In genomic region chr7:44824894-44825526, GRCh38 we compare ENCODE assay signal across 13 cellular contexts. TPM values are rescaled to one million over a fixed set of nuclear protein-coding genes. Genes with fewer than 3 reads are reported as not detected.
DNase-seq lines count a peak whose midpoint lies in the region; ATAC-seq and TF ChIP-seq lines count a peak whose summit lies in the region.
"Had no signal": no experiment of that assay in that cellular context is flagged by ENCODE, and none has a peak within 500 bp of the region (broad histone marks: within the 10 kb centered on the region; RNA-seq: fewer than 3 reads in every experiment).

No MANE protein-coding gene starts in this region.

- H3K9me3 ChIP-seq in H9 (ENCODE audit: control insufficient read depth, low read depth, low read length): no peaks in the 10 kb centered on the region
- H3K9me3 ChIP-seq: Peyer's patch, vagina had no signal

- H3K27ac Mint-ChIP-seq in CD14-positive monocyte (peak overlapping the region in 6 of 7 donors; percentile 16 to 84 (median 43)), H9 (peak overlapping the region in 2 of 3 experiments; percentile 3 to 48; a peak in 3 of 7 replicates)
- H3K27ac Mint-ChIP-seq in activated T-helper 2 cell treated with anti-CD3 and anti-CD28 coated beads, Interferon-gamma antibody, Interleukin-2, Interleukin-4, amounts not matched to agents 10 μg/mL and 5 μg/mL and 100 μg/mL, durations not matched to agents 14 hours and 24 hours and 36 hours: peak overlapping the region; percentile 37

- H3K4me3 Mint-ChIP-seq in CD14-positive monocyte (no peak overlapping the region), H9 (no peak overlapping the region)
- no peak overlapping the region for H3K4me3 Mint-ChIP-seq in activated T-helper 2 cell treated with anti-CD3 and anti-CD28 coated beads, Interferon-gamma antibody, Interleukin-2, Interleukin-4, amounts not matched to agents 10 μg/mL and 5 μg/mL and 100 μg/mL, durations not matched to agents 14 hours and 24 hours and 36 hours (ENCODE audit: low read depth)

- no peak overlapping the region for H2AFZ ChIP-seq in H9 (ENCODE audit: low read length)

- TF ChIP-seq CTCF in CD14-positive monocyte (IDR thresholded peaks at IDR 0.05) (no peak), H9 (conservative IDR thresholded peaks at IDR 0.05) (no peak)

- H3K79me2 ChIP-seq in H9 (ENCODE audit: insufficient read depth, low read length): no peaks in the 10 kb centered on the region

- no peaks in the 10 kb centered on the region for H3K23me2 ChIP-seq in H9 (ENCODE audit: insufficient read length, low read depth, low read length, poor library complexity, severe bottlenecking)

- DNase-seq in CD14-positive monocyte (ENCODE audit: low spot score) (no peak), H9 (no peak), mesenteric fat pad (ENCODE audit: low spot score) (peak; percentile 62), DMS79 treated with DMSO at 0.1 percent for 48 hours (lab: John Stamatoyannopoulos, UW) (no peak), NCI-H2227 treated with DMSO at 0.1 percent for 48 hours (lab: John Stamatoyannopoulos, UW) (no peak), NCI-H748 (lab: John Stamatoyannopoulos, UW; ENCODE audit: unreplicated experiment) (no peak)
- DNase-seq in activated T-helper 2 cell treated with anti-CD3 and anti-CD28 coated beads, Interferon-gamma antibody, Interleukin-2, Interleukin-4, amounts not matched to agents 10 μg/mL and 5 μg/mL and 100 μg/mL, durations not matched to agents 14 hours and 24 hours and 36 hours (ENCODE audit: low spot score): no peak
- DNase-seq: cortex of kidney, DMS153, NCI-H1417, Peyer's patch had no signal

- H3K36me3 Mint-ChIP-seq in CD14-positive monocyte (peaks cover 30 to 48% of the 10 kb centered on the region in 2 donors), H9 (ENCODE audit: insufficient read depth in 1 of 3, low read depth in 3 of 3) (peaks cover 10 to 35% (median 34%) of the 10 kb centered on the region in 3 experiments)
- peaks cover 34% of the 10 kb centered on the region for H3K36me3 Mint-ChIP-seq in activated T-helper 2 cell treated with anti-CD3 and anti-CD28 coated beads, Interferon-gamma antibody, Interleukin-2, Interleukin-4, amounts not matched to agents 10 μg/mL and 5 μg/mL and 100 μg/mL, durations not matched to agents 14 hours and 24 hours and 36 hours (ENCODE audit: low read depth)

- H2BK15ac ChIP-seq in H9 (ENCODE audit: low read depth, low read length): no peak overlapping the region

- no peak overlapping the region for H3K23ac ChIP-seq in H9 (ENCODE audit: insufficient read length, low read depth, low read length)

- H4K8ac ChIP-seq in H9 (replicated peaks; ENCODE audit: insufficient read length, low read depth, low read length): no peak overlapping the region

- peaks cover 37% of the 10 kb centered on the region for H3K4me1 Mint-ChIP-seq in CD14-positive monocyte
- H3K4me1 Mint-ChIP-seq in H9: peaks cover 0 to 3% of the 10 kb centered on the region in 2 experiments; a peak in 2 of 4 replicates
- H3K4me1 Mint-ChIP-seq in activated T-helper 2 cell treated with anti-CD3 and anti-CD28 coated beads, Interferon-gamma antibody, Interleukin-2, Interleukin-4, amounts not matched to agents 10 μg/mL and 5 μg/mL and 100 μg/mL, durations not matched to agents 14 hours and 24 hours and 36 hours (ENCODE audit: low read depth): peaks cover 8% of the 10 kb centered on the region

- H3K4ac ChIP-seq in H9 (ENCODE audit: low read depth, low read length): no peak overlapping the region

- H4K5ac ChIP-seq in H9 (ENCODE audit: insufficient read length, low read depth, low read length): no peak overlapping the region

- no peaks in the 10 kb centered on the region for H4K20me1 ChIP-seq in H9 (ENCODE audit: control insufficient read depth, insufficient read depth, insufficient read length)

- H3K27ac ChIP-seq in H9 (ENCODE audit: insufficient read length, low read depth, low read length): no peak overlapping the region
- H3K27ac ChIP-seq: Peyer's patch, vagina had no signal

- H3K27me3 Mint-ChIP-seq in CD14-positive monocyte (ENCODE audit: low read depth in 3 of 3) (peaks cover 0 to 2% (median 1%) of the 10 kb centered on the region in 3 donors), H9 (ENCODE audit: low read depth) (no peaks in the 10 kb centered on the region)
- H3K27me3 Mint-ChIP-seq in activated T-helper 2 cell treated with anti-CD3 and anti-CD28 coated beads, Interferon-gamma antibody, Interleukin-2, Interleukin-4, amounts not matched to agents 10 μg/mL and 5 μg/mL and 100 μg/mL, durations not matched to agents 14 hours and 24 hours and 36 hours (ENCODE audit: low read depth): no peaks in the 10 kb centered on the region

- H3K18ac ChIP-seq in H9 (ENCODE audit: insufficient read length, low read depth, low read length): no peak overlapping the region

- no peak overlapping the region for H2BK120ac ChIP-seq in H9 (ENCODE audit: low read depth, low read length, poor library complexity, severe bottlenecking)

- no peak overlapping the region for H2BK20ac ChIP-seq in H9 (ENCODE audit: low read depth, low read length, poor library complexity, severe bottlenecking)

- H3K27me3 ChIP-seq in H9 (ENCODE audit: insufficient read depth, low read length): no peaks in the 10 kb centered on the region
- H3K27me3 ChIP-seq: Peyer's patch, vagina had no signal

- H2BK5ac ChIP-seq in H9 (ENCODE audit: insufficient read length, low read length): no peak overlapping the region

- intact Hi-C loops in CD14-positive monocyte (cut with micrococcal nuclease): no loop called here
- intact Hi-C loops in activated T-helper 2 cell treated with anti-CD3 and anti-CD28 coated beads, Interferon-gamma antibody, Interleukin-2, Interleukin-4, amounts not matched to agents 10 μg/mL and 5 μg/mL and 100 μg/mL, durations not matched to agents 14 hours and 24 hours and 36 hours (cut with micrococcal nuclease): no loop called here

- no peaks in the 10 kb centered on the region for H3K79me1 ChIP-seq in H9 (ENCODE audit: insufficient read depth, low read depth, low read length, poor library complexity, severe bottlenecking)

- ATAC-seq in GM18502 (IDR thresholded peaks at IDR 0.05; ENCODE audit: poor library complexity, unreplicated experiment): no peak

- no peak overlapping the region for H3K9ac ChIP-seq in H9 (ENCODE audit: extremely low read depth, insufficient read length, low read length)

- no peaks in the 10 kb centered on the region for H3K4me1 ChIP-seq in H9 (ENCODE audit: insufficient read depth, low read length)
- H3K4me1 ChIP-seq: Peyer's patch, vagina had no signal

- no peak overlapping the region for H2AK5ac ChIP-seq in H9 (ENCODE audit: insufficient read length, low read length)

- no peak overlapping the region for H3K14ac ChIP-seq in H9 (ENCODE audit: insufficient read depth, low read length)

- no peak overlapping the region for H4K91ac ChIP-seq in H9 (ENCODE audit: insufficient read length, low read depth, low read length)

- no peak overlapping the region for H3T11ph ChIP-seq in H9 (ENCODE audit: low read length)

- H3K56ac ChIP-seq in H9 (ENCODE audit: insufficient read length, low read depth, low read length): no peak overlapping the region

- WGBS in H9 (ENCODE audit: extremely low coverage, insufficient read length, low lambda C conversion rate): no CpG with 5 or more reads among the region's 2 CpGs

- H2BK12ac ChIP-seq in H9 (ENCODE audit: insufficient read length, low read depth, low read length): no peak overlapping the region

- H3K9me3 Mint-ChIP-seq in CD14-positive monocyte (no peaks in the 10 kb centered on the region), H9 (no peaks in the 10 kb centered on the region)
- H3K9me3 Mint-ChIP-seq in activated T-helper 2 cell treated with anti-CD3 and anti-CD28 coated beads, Interferon-gamma antibody, Interleukin-2, Interleukin-4, amounts not matched to agents 10 μg/mL and 5 μg/mL and 100 μg/mL, durations not matched to agents 14 hours and 24 hours and 36 hours: no peaks in the 10 kb centered on the region

- H3K4me2 ChIP-seq in H9 (ENCODE audit: insufficient read depth, insufficient read length, low read length): no peak overlapping the region

RNA-seq across cellular contexts. Expression of gene H2AZ2, which starts 22.9 kb away (rescaled TPM):
- 100 to 1,000 TPM; 181 to 186 TPM for polyA plus RNA-seq in CD14-positive monocyte
- total RNA-seq in H9 (2021) (208 TPM in 2 replicates), mesenteric fat pad (92.3 TPM)
- total RNA-seq in activated T-helper 2 cell treated with anti-CD3 and anti-CD28 coated beads, Interferon-gamma antibody, Interleukin-2, Interleukin-4, amounts not matched to agents 10 μg/mL and 5 μg/mL and 100 μg/mL, durations not matched to agents 14 hours and 24 hours and 36 hours: 204 and 208 TPM in 2 replicates

RNA-seq across cellular contexts. Expression of gene PPIA, which starts 28.5 kb away (rescaled TPM):
- polyA plus RNA-seq in CD14-positive monocyte: 1,000 to 10,000 TPM; 2,037 to 2,276 TPM
- total RNA-seq in H9 (2021) (2,409 and 2,440 TPM in 2 replicates), mesenteric fat pad (1,211 TPM)
- 2,442 and 2,446 TPM in 2 replicates for total RNA-seq in activated T-helper 2 cell treated with anti-CD3 and anti-CD28 coated beads, Interferon-gamma antibody, Interleukin-2, Interleukin-4, amounts not matched to agents 10 μg/mL and 5 μg/mL and 100 μg/mL, durations not matched to agents 14 hours and 24 hours and 36 hours
